Comparison of ENCODE assay signal across 1 cellular context in the genomic region with DNA sequence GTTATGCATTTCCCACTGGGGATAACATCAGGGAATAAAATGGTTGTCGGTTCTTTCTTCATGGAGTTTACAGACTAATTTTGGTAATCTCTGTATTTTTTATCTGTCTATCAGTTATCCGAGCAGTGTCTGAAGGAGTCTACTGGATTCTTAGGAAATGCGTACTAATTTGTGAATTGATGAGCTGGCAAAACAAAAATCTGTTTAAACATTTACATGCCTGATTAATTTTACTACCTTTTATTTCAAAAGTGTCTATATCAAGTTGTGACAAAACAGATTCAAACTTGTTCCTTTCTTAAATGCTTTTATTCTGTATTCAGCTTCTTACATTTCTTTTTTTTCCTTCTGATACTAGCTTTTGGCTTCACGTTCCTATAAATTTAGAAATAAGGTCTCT.
A peak's percentile ranks its signal among the peaks of the same experiment; 100 is the strongest.
TF ChIP-seq lines count a peak whose summit lies in the region.

No MANE protein-coding gene starts in this region.

TF ChIP-seq in HepG2, 621 proteins besides CTCF, POLR2A, EP300 and RAD21:
- TF ChIP-seq ZNF292 (CRISPR knock-in tag; IDR thresholded peaks at IDR 0.05; ENCODE audit: borderline replicate concordance, low read depth) = no peak
- TF ChIP-seq HNRNPLL (IDR thresholded peaks at IDR 0.05; ENCODE audit: low read depth, low read length, poor library complexity, severe bottlenecking) = no peak
- peak; percentile 5 to 68; a peak in 2 of 4 replicates for TF ChIP-seq MAFK (conservative IDR thresholded peaks at IDR 0.05 in 1 of 2, IDR thresholded peaks at IDR 0.05 in 1 of 2; ENCODE audit: low read length in 2 of 2)
- peak; percentile 48; the same call in 1 of the 2 replicates for TF ChIP-seq MAFF (IDR thresholded peaks at IDR 0.05; ENCODE audit: low read depth, low read length)
